Comparison of ENCODE assay signal across 16 cellular contexts in the genomic region with DNA sequence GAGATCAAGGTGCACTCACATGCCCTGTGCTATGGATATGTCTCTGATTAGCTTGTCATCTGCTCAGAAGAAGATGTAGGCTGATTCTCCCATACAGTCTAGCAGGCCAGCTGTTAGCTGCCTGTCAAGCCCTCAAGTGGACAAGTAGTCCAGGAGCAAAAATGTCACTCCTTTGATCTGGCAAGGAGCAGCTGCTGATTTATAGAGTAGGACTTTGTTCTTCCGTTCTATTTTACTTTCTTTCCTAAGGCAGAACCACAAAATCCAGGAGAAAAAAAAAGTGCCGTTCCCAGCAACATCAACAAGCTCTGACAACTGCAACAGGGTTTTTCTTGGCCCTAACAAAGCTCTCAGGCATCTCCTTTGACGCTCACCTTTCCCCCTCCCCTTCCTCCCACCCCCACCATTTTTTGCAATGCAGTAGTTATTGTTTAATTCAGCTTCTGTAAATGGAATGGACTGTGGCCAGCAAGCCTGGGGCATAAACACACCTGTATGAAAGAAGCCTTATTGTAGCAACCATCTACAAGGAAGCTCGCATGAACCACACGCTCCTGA.
DNase-seq lines count a peak whose midpoint lies in the region; ATAC-seq and TF ChIP-seq lines count a peak whose summit lies in the region.
"Had no signal": no experiment of that assay in that cellular context is flagged by ENCODE, and none has a peak within 500 bp of the region (broad histone marks: within the 10 kb centered on the region; RNA-seq: fewer than 3 reads in every experiment).

No MANE protein-coding gene starts in this region.

- H2AFZ ChIP-seq in trophoblast cell (ENCODE audit: insufficient read depth, low read length, poor library complexity), result no peak overlapping the region

- no peaks in the 10 kb centered on the region for H3K36me3 Mint-ChIP-seq in Calu3 (ENCODE audit: insufficient read depth, unreplicated experiment)
- peaks cover 2% of the 10 kb centered on the region for H3K36me3 Mint-ChIP-seq in brain

- TF ChIP-seq CTCF in Calu3 (IDR thresholded peaks at IDR 0.05; ENCODE audit: unreplicated experiment), result no peak
- no peak for TF ChIP-seq CTCF in brain (conservative IDR thresholded peaks at IDR 0.05)

- no peak overlapping the region for H2AK5ac ChIP-seq in trophoblast cell (ENCODE audit: low read length)

- H3K4me2 ChIP-seq in trophoblast cell (ENCODE audit: low read length), result no peak overlapping the region

- H2BK5ac ChIP-seq in trophoblast cell (ENCODE audit: low read depth, low read length, poor library complexity), result no peak overlapping the region

- H3K9me3 Mint-ChIP-seq in Calu3 (ENCODE audit: low read depth, unreplicated experiment), result no peaks in the 10 kb centered on the region
- H3K9me3 Mint-ChIP-seq in brain, result no peaks in the 10 kb centered on the region
- H3K9me3 Mint-ChIP-seq: effector memory CD8-positive, alpha-beta T cell had no signal

- H3K23ac ChIP-seq in trophoblast cell (ENCODE audit: low read length), result no peak overlapping the region

- H3K27ac Mint-ChIP-seq in Calu3 (ENCODE audit: unreplicated experiment), result no peak overlapping the region
- H3K27ac Mint-ChIP-seq in brain, result peak overlapping the region in 3 of 5 experiments; percentile 23 to 84 (median 64)
- H3K27ac Mint-ChIP-seq: effector memory CD8-positive, alpha-beta T cell had no signal

- H4K8ac ChIP-seq in trophoblast cell (ENCODE audit: low read depth, low read length), result no peak overlapping the region

- no peak overlapping the region for H3K9ac ChIP-seq in trophoblast cell (ENCODE audit: low read length)

- no peaks in the 10 kb centered on the region for H3K27me3 ChIP-seq in trophoblast cell (ENCODE audit: insufficient read depth, low read length)
- H3K27me3 ChIP-seq: BE2C had no signal

- no peak overlapping the region for H3K4ac ChIP-seq in trophoblast cell (ENCODE audit: low read depth, low read length)

- no peaks in the 10 kb centered on the region for H3K4me1 Mint-ChIP-seq in Calu3 (ENCODE audit: low read depth, unreplicated experiment)
- peaks cover 38% of the 10 kb centered on the region for H3K4me1 Mint-ChIP-seq in brain

- H3K27me3 Mint-ChIP-seq in Calu3 (ENCODE audit: unreplicated experiment), result no peaks in the 10 kb centered on the region
- no peaks in the 10 kb centered on the region for H3K27me3 Mint-ChIP-seq in brain
- H3K27me3 Mint-ChIP-seq: effector memory CD8-positive, alpha-beta T cell had no signal

- H3K18ac ChIP-seq in trophoblast cell (ENCODE audit: low read length), result no peak overlapping the region

- ATAC-seq in HG03097 (IDR thresholded peaks at IDR 0.05; ENCODE audit: low FRiP score, unreplicated experiment) (no peak), GM18517 (IDR thresholded peaks at IDR 0.05; ENCODE audit: unreplicated experiment) (no peak)
- no peak for ATAC-seq in activated CD4-positive, CD25-positive, alpha-beta regulatory T cell treated with anti-CD3 and anti-CD28 coated beads, Interleukin-2, amount 50 U/mL, for 24 hours
- ATAC-seq: effector memory CD8-positive, alpha-beta T cell; GM12878; sciatic nerve had no signal

- CTCF ChIA-PET in Calu3 (lab: Charles Lee), result interaction anchor here (0.6 to 0.8 kb wide), 2 partner anchors 116 to 358 kb away, joined by 3 to 5 read pairs; no protein-coding TSS in a partner anchor

- peaks cover 0 to 3% of the 10 kb centered on the region in 2 experiments for H3K4me1 ChIP-seq in trophoblast cell (ENCODE audit: control insufficient read depth in 1 of 2, insufficient read depth in 2 of 2, low read length in 2 of 2)

- no peak overlapping the region for H3K4me3 ChIP-seq in trophoblast cell (ENCODE audit: low read depth, low read length)
- H3K4me3 ChIP-seq: GM12878 had no signal

- WGBS in trophoblast cell (ENCODE audit: extremely low coverage, insufficient coverage, insufficient read length), result no CpG with 5 or more reads among the region's 5 CpGs

- no peaks in the 10 kb centered on the region for H3K36me3 ChIP-seq in trophoblast cell (ENCODE audit: control insufficient read depth in 1 of 2, insufficient read depth in 2 of 2, low read length in 2 of 2)

- no peak overlapping the region for H3K27ac ChIP-seq in trophoblast cell (ENCODE audit: low read depth, low read length)

- intact Hi-C loops in Calu3 (cut with micrococcal nuclease; ENCODE audit: unreplicated experiment), result loop anchor here (10.0 kb wide), 1 partner anchor 201 kb away; a partner anchor contains a TSS

- DNase-seq in Calu3 (peak; percentile 28), LoVo (ENCODE audit: low spot score) (peak; percentile 58), myocyte (ENCODE audit: low read depth) (peak; percentile 80), trophoblast cell (no peak)
- DNase-seq: BE2C; caudate nucleus; effector memory CD8-positive, alpha-beta T cell; EL; NCI-H187; stimulated activated naive CD4-positive, alpha-beta T cell had no signal

- H3K9me3 ChIP-seq in trophoblast cell (ENCODE audit: insufficient read depth, low read depth, low read length), result no peaks in the 10 kb centered on the region
- H3K9me3 ChIP-seq: BE2C had no signal

- no peak overlapping the region for H4K91ac ChIP-seq in trophoblast cell (ENCODE audit: low read depth, low read length)

- H3K79me1 ChIP-seq in trophoblast cell (ENCODE audit: low read length), result no peaks in the 10 kb centered on the region

- H3K14ac ChIP-seq in trophoblast cell (ENCODE audit: low read length), result no peak overlapping the region

- no peak overlapping the region for H2BK120ac ChIP-seq in trophoblast cell (ENCODE audit: insufficient read depth, low read length, poor library complexity)

- H2BK12ac ChIP-seq in trophoblast cell (ENCODE audit: low read length), result no peak overlapping the region

- H4K12ac ChIP-seq in trophoblast cell (ENCODE audit: low read depth, low read length), result no peak overlapping the region

- H3K79me2 ChIP-seq in trophoblast cell (ENCODE audit: control insufficient read depth, insufficient read depth, low read length, poor library complexity), result no peaks in the 10 kb centered on the region

- H3K4me3 Mint-ChIP-seq in Calu3 (ENCODE audit: low read depth, unreplicated experiment), result no peak overlapping the region
- H3K4me3 Mint-ChIP-seq in brain, result peak overlapping the region in 4 of 5 experiments; percentile 10 to 61 (median 38)
- H3K4me3 Mint-ChIP-seq: effector memory CD8-positive, alpha-beta T cell had no signal

- no TSS peak for BruUV-seq in Calu3 (replicated peaks; lab: Mats Ljungman, UMichigan)

Comparison
In these comparisons a context has a peak if more than half of its experiments do, and no peak if none do; other contexts are left out.
1. DNase-seq: peak in Calu3 (single experiment), LoVo (single experiment) and myocyte (single experiment); none in trophoblast cell (0 of 2).